ENCODE assay signal across 22 cellular contexts in the genomic region with DNA sequence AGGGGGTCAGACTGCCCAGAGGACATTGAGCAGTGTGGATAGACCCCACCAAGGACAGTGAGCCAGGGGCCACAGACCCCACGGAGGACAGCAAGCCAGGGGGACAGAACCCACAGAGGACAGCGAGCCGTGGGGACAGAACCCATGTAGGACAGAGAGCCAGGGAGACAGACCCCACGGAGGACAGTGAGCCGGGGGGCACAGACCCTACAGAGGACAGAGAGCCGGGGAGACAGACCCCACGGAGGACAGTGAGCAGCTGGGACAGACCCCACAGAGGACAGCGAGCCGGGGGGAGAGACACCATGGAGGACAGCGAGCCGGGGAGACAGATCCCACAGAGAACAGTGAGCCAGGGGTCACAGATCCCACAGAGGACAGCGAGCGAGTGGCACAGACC.
"Had no signal": no experiment of that assay in that cellular context is flagged by ENCODE, and none has a peak within 500 bp of the region (broad histone marks: within the 10 kb centered on the region; RNA-seq: fewer than 3 reads in every experiment).

No MANE protein-coding gene starts in this region.

- DNase-seq: activated B cell treated with CpG ODN at 0.5 μM for 24 hours; activated CD4-positive, alpha-beta memory T cell treated with anti-CD3 and anti-CD28 coated beads for 36 hours; activated CD4-positive, alpha-beta T cell treated with anti-CD3 and anti-CD28 coated beads for 48 hours; activated gamma-delta T cell treated with Interleukin-2 at 50 U/mL for 16 hours; activated T-cell treated with anti-CD3 and anti-CD28 coated beads, Interleukin-2, amount 50 U/mL, for 72 hours; anterior cingulate cortex; effector CD8-positive, alpha-beta T cell; erythroblast; foreskin fibroblast; kidney glomerular epithelial cell; mammary epithelial cell; midbrain; natural killer cell; stimulated activated CD4-positive, alpha-beta T cell treated with anti-CD3 and anti-CD28 coated beads, Interleukin-12 subunit alpha, Interleukin-12 subunit beta, amount 100 ng/mL, for 4 hours; stimulated activated CD4-positive, alpha-beta T cell treated with anti-CD3 and anti-CD28 coated beads, Interleukin-4, amount 100 ng/mL, for 4 hours; stimulated activated naive CD8-positive, alpha-beta T cell treated with anti-CD3 and anti-CD28 coated beads, Interleukin-15, Interleukin-2, amounts not matched to agents 100 U/mL and 50 U/mL, for 24 hours; T1000 had no signal

- H2AFZ ChIP-seq: parathyroid adenoma had no signal

- H3K79me2 ChIP-seq: parathyroid adenoma had no signal

- H3K36me3 ChIP-seq: left ventricle myocardium inferior, neutrophil, uterus had no signal

- ATAC-seq: activated T-cell treated with anti-CD3 and anti-CD28 coated beads, Interleukin-2, amount 50 U/mL, for 72 hours; natural killer cell; stimulated activated naive CD8-positive, alpha-beta T cell treated with anti-CD3 and anti-CD28 coated beads, Interleukin-15, Interleukin-2, amounts not matched to agents 100 U/mL and 50 U/mL, for 24 hours had no signal

- H3K4me3 ChIP-seq: left ventricle myocardium inferior, tibial nerve, uterus had no signal

- H3K27me3 ChIP-seq: neutrophil had no signal

- H3K4me1 ChIP-seq: parathyroid adenoma, uterus had no signal

- H3K27ac ChIP-seq: left ventricle myocardium inferior, neutrophil, parathyroid adenoma, tibial nerve, uterus had no signal

- H3K9me3 ChIP-seq: left ventricle myocardium inferior, neutrophil, tibial nerve, uterus had no signal

- H3K9ac ChIP-seq: parathyroid adenoma had no signal
